ENCODE assay signal across 8 cellular contexts in genomic region chr17:3669085-3669347, GRCh38. TPM values are rescaled to one million over a fixed set of nuclear protein-coding genes. Genes with fewer than 3 reads are reported as not detected.
A peak's percentile ranks its signal among the peaks of the same experiment; 100 is the strongest.
DNase-seq lines count a peak whose midpoint lies in the region; ATAC-seq and TF ChIP-seq lines count a peak whose summit lies in the region.

No MANE protein-coding gene starts in this region.

- peak overlapping the region; percentile 93 for H3K27ac Mint-ChIP-seq in activated CD4-positive, alpha-beta T cell treated with anti-CD3 and anti-CD28 coated beads, Interleukin-2, amount 10 ng/mL, durations not matched to agents 24 days and 14 days

- DNase-seq in activated CD4-positive, alpha-beta T cell treated with anti-CD3 and anti-CD28 coated beads, Interleukin-2, amount 10 ng/mL, durations not matched to agents 24 days and 14 days: no peak
- DNase-seq in activated CD4-positive, alpha-beta T cell treated with anti-CD3 and anti-CD28 coated beads, Interleukin-2, amount 50 U/mL, for 1 hour: no peak
- no peak for DNase-seq in GM03348 (ENCODE audit: low spot score)
- no peak for DNase-seq in NCI-H774 (lab: John Stamatoyannopoulos, UW)

- TF ChIP-seq CTCF in WI38 (IDR thresholded peaks at IDR 0.05; ENCODE audit: low read depth, low read length): no peak

- H3K4me1 Mint-ChIP-seq in activated CD4-positive, alpha-beta T cell treated with anti-CD3 and anti-CD28 coated beads, Interleukin-2, amount 10 ng/mL, durations not matched to agents 24 days and 14 days: peaks cover 25% of the 10 kb centered on the region

- no peaks in the 10 kb centered on the region for H3K27me3 ChIP-seq in iPS-15b (ENCODE audit: control insufficient read depth, insufficient read depth, low read length)

- intact Hi-C loops in activated CD4-positive, alpha-beta T cell treated with anti-CD3 and anti-CD28 coated beads, Interleukin-2, amount 10 ng/mL, durations not matched to agents 24 days and 14 days (cut with micrococcal nuclease): no loop called here

- no peaks in the 10 kb centered on the region for H3K9me3 Mint-ChIP-seq in activated CD4-positive, alpha-beta T cell treated with anti-CD3 and anti-CD28 coated beads, Interleukin-2, amount 10 ng/mL, durations not matched to agents 24 days and 14 days

- no peak for ATAC-seq in GM21360 (IDR thresholded peaks at IDR 0.05; ENCODE audit: unreplicated experiment)

- H3K4me3 ChIP-seq in WI38 (ENCODE audit: low read depth, low read length) (peak overlapping the region; percentile 83), iPS-15b (ENCODE audit: low read depth, low read length) (peak overlapping the region; percentile 82)

- no peaks in the 10 kb centered on the region for H3K27me3 Mint-ChIP-seq in activated CD4-positive, alpha-beta T cell treated with anti-CD3 and anti-CD28 coated beads, Interleukin-2, amount 10 ng/mL, durations not matched to agents 24 days and 14 days

- peaks cover 2% of the 10 kb centered on the region for H3K4me1 ChIP-seq in iPS-15b (ENCODE audit: control insufficient read depth, insufficient read depth, low read length)

- H3K36me3 ChIP-seq in iPS-15b (ENCODE audit: control insufficient read depth, insufficient read depth, low read length): peaks cover 6% of the 10 kb centered on the region

- peaks cover 22% of the 10 kb centered on the region for H3K36me3 Mint-ChIP-seq in activated CD4-positive, alpha-beta T cell treated with anti-CD3 and anti-CD28 coated beads, Interleukin-2, amount 10 ng/mL, durations not matched to agents 24 days and 14 days (ENCODE audit: low read depth)

- H3K27ac ChIP-seq in temporal lobe (ENCODE audit: low read depth, low read length): peak overlapping the region; percentile 33

- H3K9ac ChIP-seq in iPS-15b (ENCODE audit: low read depth, low read length): peak overlapping the region; percentile 92

- no peaks in the 10 kb centered on the region for H3K9me3 ChIP-seq in iPS-15b (ENCODE audit: control insufficient read depth, insufficient read depth, low read length)

- peak overlapping the region; percentile 92 for H3K4me3 Mint-ChIP-seq in activated CD4-positive, alpha-beta T cell treated with anti-CD3 and anti-CD28 coated beads, Interleukin-2, amount 10 ng/mL, durations not matched to agents 24 days and 14 days

RNA-seq across cellular contexts. Expression of gene EMC6, which starts 0.4 kb away (rescaled TPM):
- total RNA-seq in activated CD4-positive, alpha-beta T cell treated with anti-CD3 and anti-CD28 coated beads, Interleukin-2, amount 10 ng/mL, durations not matched to agents 24 days and 14 days: 69.4 and 70.5 TPM in 2 replicates
- total RNA-seq in temporal lobe: 8.4 TPM

RNA-seq across cellular contexts. Expression of gene TAX1BP3, which starts 0.6 kb away (rescaled TPM):
- total RNA-seq in activated CD4-positive, alpha-beta T cell treated with anti-CD3 and anti-CD28 coated beads, Interleukin-2, amount 10 ng/mL, durations not matched to agents 24 days and 14 days: 28.7 and 29.0 TPM in 2 replicates
- total RNA-seq in temporal lobe: 18.2 TPM

RNA-seq across cellular contexts. Expression of gene P2RX5, which starts 26.9 kb away (rescaled TPM):
- total RNA-seq in activated CD4-positive, alpha-beta T cell treated with anti-CD3 and anti-CD28 coated beads, Interleukin-2, amount 10 ng/mL, durations not matched to agents 24 days and 14 days: 92.3 and 92.8 TPM in 2 replicates
- 7.9 TPM for total RNA-seq in temporal lobe

RNA-seq across cellular contexts. Expression of gene CTNS, which starts 32.5 kb away (rescaled TPM):
- 46.7 and 48.1 TPM in 2 replicates for total RNA-seq in activated CD4-positive, alpha-beta T cell treated with anti-CD3 and anti-CD28 coated beads, Interleukin-2, amount 10 ng/mL, durations not matched to agents 24 days and 14 days
- 12.8 TPM for total RNA-seq in temporal lobe

RNA-seq across cellular contexts. Expression of gene SHPK, which starts 33.0 kb away (rescaled TPM):
- 20.6 and 21.2 TPM in 2 replicates for total RNA-seq in activated CD4-positive, alpha-beta T cell treated with anti-CD3 and anti-CD28 coated beads, Interleukin-2, amount 10 ng/mL, durations not matched to agents 24 days and 14 days
- 6.6 TPM for total RNA-seq in temporal lobe

Comparison
In these comparisons a context has a peak if more than half of its experiments do, and no peak if none do; other contexts are left out.
1. RNA of gene P2RX5, which starts 26.9 kb away (total RNA-seq): 92.3 to 92.8 TPM in activated CD4-positive, alpha-beta T cell treated with anti-CD3 and anti-CD28 coated beads, Interleukin-2, amount 10 ng/mL, durations not matched to agents 24 days and 14 days; 7.9 TPM in temporal lobe (single experiment); every median in the first group is over 10 times any median in the second.